In the genomic region with DNA sequence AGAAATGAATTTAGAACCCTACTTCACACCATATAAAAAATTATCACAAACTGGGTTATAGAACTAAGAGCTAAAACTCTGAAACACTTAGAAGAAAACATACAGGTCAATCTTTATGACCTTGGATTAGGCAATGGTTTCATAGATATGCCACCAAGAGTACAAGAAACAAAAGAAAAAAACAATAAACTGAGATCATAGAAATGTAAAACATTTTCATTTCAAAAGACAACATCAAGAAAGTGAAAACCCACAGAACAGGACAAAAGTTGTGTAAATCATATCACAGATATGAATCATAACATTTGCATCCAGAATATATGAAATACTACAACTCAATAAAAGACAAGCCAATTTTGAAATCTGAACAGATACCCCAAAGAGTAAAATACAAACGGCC, we compare ENCODE assay signal across 18 cellular contexts.
DNase-seq lines count a peak whose midpoint lies in the region; ATAC-seq and TF ChIP-seq lines count a peak whose summit lies in the region.
"Had no signal": no experiment of that assay in that cellular context is flagged by ENCODE, and none has a peak within 500 bp of the region (broad histone marks: within the 10 kb centered on the region; RNA-seq: fewer than 3 reads in every experiment).

No MANE protein-coding gene starts in this region.

- peaks cover 53 to 68% of the 10 kb centered on the region in 2 donors for H3K4me1 Mint-ChIP-seq in natural killer cell treated with Interleukin-12 subunit alpha and Interleukin-12 subunit beta and Interleukin-15 and Interleukin-18, amount 100 ng/mL, for 72 hours (ENCODE audit: low read depth in 2 of 2)
- H3K4me1 Mint-ChIP-seq in natural killer cell, result peaks cover 74 to 81% of the 10 kb centered on the region in 2 donors
- H3K4me1 Mint-ChIP-seq in activated T-helper 17 cell treated with anti-CD3 and anti-CD28 coated beads, Interleukin-2, amount 50 U/mL, for 72 hours, result peaks cover 56% of the 10 kb centered on the region
- peaks cover 70% of the 10 kb centered on the region for H3K4me1 Mint-ChIP-seq in stimulated activated effector memory CD8-positive, alpha-beta T cell treated with anti-CD3 and anti-CD28 coated beads, Interleukin-12 subunit alpha, Interleukin-12 subunit beta, amount 100 ng/mL, for 72 hours

- no peak for TF ChIP-seq CTCF in natural killer cell (IDR thresholded peaks at IDR 0.05)

- H3K36me3 Mint-ChIP-seq in natural killer cell treated with Interleukin-12 subunit alpha and Interleukin-12 subunit beta and Interleukin-15 and Interleukin-18, amount 100 ng/mL, for 72 hours, result peaks cover 11% of the 10 kb centered on the region
- no peaks in the 10 kb centered on the region for H3K36me3 Mint-ChIP-seq in natural killer cell
- H3K36me3 Mint-ChIP-seq in activated T-helper 17 cell treated with anti-CD3 and anti-CD28 coated beads, Interleukin-2, amount 50 U/mL, for 72 hours (ENCODE audit: low read depth), result peaks cover 22% of the 10 kb centered on the region
- peaks cover 9% of the 10 kb centered on the region for H3K36me3 Mint-ChIP-seq in stimulated activated effector memory CD8-positive, alpha-beta T cell treated with anti-CD3 and anti-CD28 coated beads, Interleukin-12 subunit alpha, Interleukin-12 subunit beta, amount 100 ng/mL, for 72 hours

- no peak for DNase-seq in natural killer cell treated with Interleukin-12 subunit alpha and Interleukin-12 subunit beta and Interleukin-15 and Interleukin-18, amount 100 ng/mL, for 72 hours (ENCODE audit: low spot score)
- DNase-seq in natural killer cell (no peak), fibroblast of gingiva (ENCODE audit: low read depth) (peak; percentile 34), NCI-H146 (lab: John Stamatoyannopoulos, UW) (no peak), EL (no peak), NCI-H1930 (lab: John Stamatoyannopoulos, UW) (no peak)
- DNase-seq in stimulated activated effector memory CD8-positive, alpha-beta T cell treated with anti-CD3 and anti-CD28 coated beads, Interleukin-12 subunit alpha, Interleukin-12 subunit beta, amount 100 ng/mL, for 72 hours (ENCODE audit: low spot score in 2 of 2), result no peak
- DNase-seq: activated CD8-positive, alpha-beta memory T cell treated with anti-CD3 and anti-CD28 coated beads for 24 hours; activated gamma-delta T cell; Caco-2; gastrocnemius medialis; NCI-H2171; SHP77; stimulated activated CD4-positive, alpha-beta T cell treated with anti-CD3 and anti-CD28 coated beads, Interleukin-2, amount 100 ng/mL, for 24 hours; upper lobe of left lung had no signal

- ATAC-seq in natural killer cell treated with Interleukin-12 subunit alpha and Interleukin-12 subunit beta and Interleukin-15 and Interleukin-18, amount 100 ng/mL, for 72 hours, result no peak
- ATAC-seq in natural killer cell, result no peak
- ATAC-seq in activated T-helper 17 cell treated with anti-CD3 and anti-CD28 coated beads, Interleukin-2, amount 50 U/mL, for 72 hours (replicated peaks), result peak; percentile 80
- peak; percentile 64 for ATAC-seq in stimulated activated effector memory CD8-positive, alpha-beta T cell treated with anti-CD3 and anti-CD28 coated beads, Interleukin-12 subunit alpha, Interleukin-12 subunit beta, amount 100 ng/mL, for 72 hours
- ATAC-seq: gastrocnemius medialis had no signal

- intact Hi-C loops in natural killer cell (cut with micrococcal nuclease), result no loop called here

- peak overlapping the region; percentile 1 to 5 for H3K27ac Mint-ChIP-seq in natural killer cell treated with Interleukin-12 subunit alpha and Interleukin-12 subunit beta and Interleukin-15 and Interleukin-18, amount 100 ng/mL, for 72 hours
- H3K27ac Mint-ChIP-seq in natural killer cell, result peak overlapping the region in 1 of 2 donors; percentile 5
- no peak overlapping the region for H3K27ac Mint-ChIP-seq in activated T-helper 17 cell treated with anti-CD3 and anti-CD28 coated beads, Interleukin-2, amount 50 U/mL, for 72 hours
- no peak overlapping the region for H3K27ac Mint-ChIP-seq in stimulated activated effector memory CD8-positive, alpha-beta T cell treated with anti-CD3 and anti-CD28 coated beads, Interleukin-12 subunit alpha, Interleukin-12 subunit beta, amount 100 ng/mL, for 72 hours
- H3K27ac Mint-ChIP-seq: memory B cell, nephron had no signal

- H3K27me3 Mint-ChIP-seq in natural killer cell treated with Interleukin-12 subunit alpha and Interleukin-12 subunit beta and Interleukin-15 and Interleukin-18, amount 100 ng/mL, for 72 hours, result no peaks in the 10 kb centered on the region
- no peaks in the 10 kb centered on the region for H3K27me3 Mint-ChIP-seq in natural killer cell (ENCODE audit: low read depth in 2 of 2)
- H3K27me3 Mint-ChIP-seq in activated T-helper 17 cell treated with anti-CD3 and anti-CD28 coated beads, Interleukin-2, amount 50 U/mL, for 72 hours, result no peaks in the 10 kb centered on the region
- H3K27me3 Mint-ChIP-seq: memory B cell had no signal

- no peaks in the 10 kb centered on the region for H3K9me3 Mint-ChIP-seq in natural killer cell treated with Interleukin-12 subunit alpha and Interleukin-12 subunit beta and Interleukin-15 and Interleukin-18, amount 100 ng/mL, for 72 hours
- no peaks in the 10 kb centered on the region for H3K9me3 Mint-ChIP-seq in natural killer cell
- H3K9me3 Mint-ChIP-seq in activated T-helper 17 cell treated with anti-CD3 and anti-CD28 coated beads, Interleukin-2, amount 50 U/mL, for 72 hours, result no peaks in the 10 kb centered on the region
- H3K9me3 Mint-ChIP-seq in stimulated activated effector memory CD8-positive, alpha-beta T cell treated with anti-CD3 and anti-CD28 coated beads, Interleukin-12 subunit alpha, Interleukin-12 subunit beta, amount 100 ng/mL, for 72 hours, result no peaks in the 10 kb centered on the region
- H3K9me3 Mint-ChIP-seq: memory B cell, nephron had no signal

- peak overlapping the region; percentile 10 for H3K4me3 Mint-ChIP-seq in natural killer cell treated with Interleukin-12 subunit alpha and Interleukin-12 subunit beta and Interleukin-15 and Interleukin-18, amount 100 ng/mL, for 72 hours
- no peak overlapping the region for H3K4me3 Mint-ChIP-seq in natural killer cell
- H3K4me3 Mint-ChIP-seq in activated T-helper 17 cell treated with anti-CD3 and anti-CD28 coated beads, Interleukin-2, amount 50 U/mL, for 72 hours, result peak overlapping the region; percentile 10
- no peak overlapping the region for H3K4me3 Mint-ChIP-seq in stimulated activated effector memory CD8-positive, alpha-beta T cell treated with anti-CD3 and anti-CD28 coated beads, Interleukin-12 subunit alpha, Interleukin-12 subunit beta, amount 100 ng/mL, for 72 hours
- H3K4me3 Mint-ChIP-seq: memory B cell, nephron had no signal

Comparison
In these comparisons a context has a peak if more than half of its experiments do, and no peak if none do; other contexts are left out.
1. H3K4me3 Mint-ChIP-seq: peak in natural killer cell treated with Interleukin-12 subunit alpha and Interleukin-12 subunit beta and Interleukin-15 and Interleukin-18, amount 100 ng/mL, for 72 hours (single experiment) and activated T-helper 17 cell treated with anti-CD3 and anti-CD28 coated beads, Interleukin-2, amount 50 U/mL, for 72 hours (single experiment); none in natural killer cell (single experiment) and stimulated activated effector memory CD8-positive, alpha-beta T cell treated with anti-CD3 and anti-CD28 coated beads, Interleukin-12 subunit alpha, Interleukin-12 subunit beta, amount 100 ng/mL, for 72 hours (single experiment).
2. ATAC-seq: peak in activated T-helper 17 cell treated with anti-CD3 and anti-CD28 coated beads, Interleukin-2, amount 50 U/mL, for 72 hours (single experiment) and stimulated activated effector memory CD8-positive, alpha-beta T cell treated with anti-CD3 and anti-CD28 coated beads, Interleukin-12 subunit alpha, Interleukin-12 subunit beta, amount 100 ng/mL, for 72 hours (single experiment); none in natural killer cell treated with Interleukin-12 subunit alpha and Interleukin-12 subunit beta and Interleukin-15 and Interleukin-18, amount 100 ng/mL, for 72 hours (0 of 2) and natural killer cell (0 of 3).
3. H3K27ac Mint-ChIP-seq: peak in natural killer cell treated with Interleukin-12 subunit alpha and Interleukin-12 subunit beta and Interleukin-15 and Interleukin-18, amount 100 ng/mL, for 72 hours (2 of 2); none in activated T-helper 17 cell treated with anti-CD3 and anti-CD28 coated beads, Interleukin-2, amount 50 U/mL, for 72 hours (single experiment) and stimulated activated effector memory CD8-positive, alpha-beta T cell treated with anti-CD3 and anti-CD28 coated beads, Interleukin-12 subunit alpha, Interleukin-12 subunit beta, amount 100 ng/mL, for 72 hours (single experiment).